27 cellular contexts compared by ENCODE assay signal in the genomic region with DNA sequence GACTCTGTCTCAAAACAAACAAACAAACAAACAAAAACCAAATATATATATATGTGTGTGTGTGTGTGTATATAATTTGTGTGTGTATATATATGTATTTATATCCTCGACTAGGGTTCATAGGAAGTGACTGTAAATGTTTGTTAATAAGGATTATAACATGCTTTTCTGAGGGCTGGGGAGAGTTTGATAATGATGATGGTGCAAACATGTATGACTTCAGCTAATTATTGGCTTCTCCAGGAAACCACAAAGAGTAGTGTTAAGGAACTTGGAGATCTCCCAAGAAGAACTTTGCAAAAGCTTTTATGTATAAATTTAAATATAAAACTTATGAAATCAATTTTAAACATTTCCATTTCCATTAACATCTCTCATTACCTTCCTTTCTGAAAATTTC. TPM values are rescaled to one million over a fixed set of nuclear protein-coding genes. Genes with fewer than 3 reads are reported as not detected.
"Had no signal": no experiment of that assay in that cellular context is flagged by ENCODE, and none has a peak within 500 bp of the region (broad histone marks: within the 10 kb centered on the region; RNA-seq: fewer than 3 reads in every experiment).

No MANE protein-coding gene starts in this region.

- H3K4me3 ChIP-seq: left lung, lower lobe of right lung, ovary, right atrium auricular region, right lobe of liver, suprapubic skin, thoracic aorta, tibial artery, upper lobe of right lung, uterus had no signal

- H3K27ac Mint-ChIP-seq: immature natural killer cell; mesothelial cell of epicardium; natural killer cell; nephron progenitor cell; progenitor cell of endocrine pancreas; stimulated activated effector memory CD8-positive, alpha-beta T cell treated with anti-CD3 and anti-CD28 coated beads, Interleukin-12 subunit alpha, Interleukin-12 subunit beta, amount 100 ng/mL, for 72 hours; stimulated activated naive CD8-positive, alpha-beta T cell treated with anti-CD3 and anti-CD28 coated beads, Interleukin-15, Interleukin-2, amounts not matched to agents 100 ng/mL and 50 ng/mL, for 24 hours had no signal

- H3K9me3 ChIP-seq: left lung, lower lobe of right lung, ovary, right atrium auricular region, right lobe of liver, suprapubic skin, thoracic aorta, tibial artery, upper lobe of right lung, uterus had no signal

- DNase-seq: hypothalamus; immature natural killer cell; kidney; left colon; left lung; lower lobe of right lung; mesendoderm; naive B cell; natural killer cell; nephron progenitor cell; ovary; right lobe of liver; stimulated activated CD4-positive, alpha-beta T cell treated with anti-CD3 and anti-CD28 coated beads, Interleukin-12 subunit alpha, Interleukin-12 subunit beta, amount 100 ng/mL, for 4 hours; stimulated activated CD4-positive, alpha-beta T cell treated with anti-CD3 and anti-CD28 coated beads, Interleukin-4, amount 100 ng/mL, for 24 hours; stimulated activated naive CD4-positive, alpha-beta T cell; tibial artery; trophoblast cell; upper lobe of right lung; uterus had no signal

- H3K36me3 ChIP-seq: left lung, lower lobe of right lung, ovary, right atrium auricular region, right lobe of liver, suprapubic skin, thoracic aorta, tibial artery, upper lobe of right lung, uterus had no signal

- H3K27me3 Mint-ChIP-seq: naive B cell; progenitor cell of endocrine pancreas; stimulated activated naive CD8-positive, alpha-beta T cell treated with anti-CD3 and anti-CD28 coated beads, Interleukin-15, Interleukin-2, amounts not matched to agents 100 ng/mL and 50 ng/mL, for 24 hours had no signal

- H3K36me3 Mint-ChIP-seq: immature natural killer cell, mesothelial cell of epicardium, natural killer cell had no signal

- H3K9me3 Mint-ChIP-seq: immature natural killer cell; naive B cell; natural killer cell; nephron progenitor cell; stimulated activated effector memory CD8-positive, alpha-beta T cell treated with anti-CD3 and anti-CD28 coated beads, Interleukin-12 subunit alpha, Interleukin-12 subunit beta, amount 100 ng/mL, for 72 hours; stimulated activated naive CD8-positive, alpha-beta T cell treated with anti-CD3 and anti-CD28 coated beads, Interleukin-15, Interleukin-2, amounts not matched to agents 100 ng/mL and 50 ng/mL, for 24 hours had no signal

- H3K4me3 Mint-ChIP-seq: immature natural killer cell; mesothelial cell of epicardium; natural killer cell; nephron progenitor cell; stimulated activated effector memory CD8-positive, alpha-beta T cell treated with anti-CD3 and anti-CD28 coated beads, Interleukin-12 subunit alpha, Interleukin-12 subunit beta, amount 100 ng/mL, for 72 hours; stimulated activated naive CD8-positive, alpha-beta T cell treated with anti-CD3 and anti-CD28 coated beads, Interleukin-15, Interleukin-2, amounts not matched to agents 100 ng/mL and 50 ng/mL, for 24 hours had no signal

- H3K27ac ChIP-seq: left lung, lower lobe of right lung, ovary, right atrium auricular region, right lobe of liver, suprapubic skin, thoracic aorta, tibial artery, upper lobe of right lung, uterus had no signal

- H3K27me3 ChIP-seq: left lung, ovary, right atrium auricular region, right lobe of liver, suprapubic skin, tibial artery, upper lobe of right lung, uterus had no signal

- FAIRE-seq: islet of Langerhans, kidney had no signal

RNA-seq across cellular contexts. Expression of a gene that starts 34.4 kb away (rescaled TPM):
- total RNA-seq: right atrium auricular region had no signal
